ENCODE assay signal across 8 cellular contexts in the genomic region with DNA sequence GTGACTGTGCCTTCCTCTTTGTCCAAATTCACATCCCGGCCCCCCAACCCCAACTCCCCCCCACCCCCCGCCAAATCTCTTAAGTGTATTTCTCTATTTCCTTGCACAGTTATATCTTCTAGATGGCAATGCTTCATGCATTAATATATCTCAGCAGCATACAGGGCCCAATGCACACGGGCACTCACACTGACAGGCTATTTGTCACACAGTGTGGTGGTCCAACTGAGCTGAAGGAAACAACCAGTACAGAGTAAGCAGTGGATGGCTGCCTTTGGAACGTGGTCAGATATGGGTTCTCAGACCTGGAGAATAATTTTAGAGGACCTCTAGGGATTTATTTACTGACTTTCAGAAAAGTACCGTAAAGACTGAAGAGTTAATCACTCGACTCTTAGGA. TPM values are rescaled to one million over a fixed set of nuclear protein-coding genes. Genes with fewer than 3 reads are reported as not detected.
DNase-seq lines count a peak whose midpoint lies in the region; ATAC-seq and TF ChIP-seq lines count a peak whose summit lies in the region.

No MANE protein-coding gene starts in this region.

- H3K4me3 ChIP-seq in CD8-positive, alpha-beta T cell (ENCODE audit: low read depth, low read length) = peak overlapping the region; percentile 96
- peak overlapping the region; percentile 94 for H3K4me3 ChIP-seq in KMS-11 (IDR thresholded peaks at IDR 0.05; ENCODE audit: insufficient read depth, low read depth, low read length)
- H3K4me3 ChIP-seq in dorsolateral prefrontal cortex = peak overlapping the region; percentile 65 to 100 (median 93)
- peak overlapping the region; percentile 84 for H3K4me3 ChIP-seq in naive thymus-derived CD4-positive, alpha-beta T cell (ENCODE audit: low read length)

- H3K27me3 ChIP-seq in CD8-positive, alpha-beta T cell (ENCODE audit: insufficient read depth, low read length) = no peaks in the 10 kb centered on the region
- H3K27me3 ChIP-seq in KMS-11 (ENCODE audit: insufficient read depth, low read depth) (no peaks in the 10 kb centered on the region), dorsolateral prefrontal cortex (peaks cover 0 to 12% (median 0%) of the 10 kb centered on the region in 45 donors)
- H3K27me3 ChIP-seq in naive thymus-derived CD4-positive, alpha-beta T cell (ENCODE audit: control insufficient read depth in 2 of 2, insufficient read depth in 2 of 2, low read length in 2 of 2) = no peaks in the 10 kb centered on the region

- H2AFZ ChIP-seq in KMS-11 (ENCODE audit: low read depth) = peak overlapping the region; percentile 84; the same call in 1 of the 2 replicates

- no peaks in the 10 kb centered on the region for H3K27me3 Mint-ChIP-seq in CD8-positive, alpha-beta T cell (ENCODE audit: low read depth)
- H3K27me3 Mint-ChIP-seq in naive thymus-derived CD4-positive, alpha-beta T cell = no peaks in the 10 kb centered on the region

- no peaks in the 10 kb centered on the region; the same call in 1 of the 2 replicates for H4K20me1 ChIP-seq in KMS-11 (ENCODE audit: insufficient read depth)

- peak overlapping the region; percentile 70 for H3K27ac ChIP-seq in CD8-positive, alpha-beta T cell (ENCODE audit: low read depth, low read length)
- H3K27ac ChIP-seq in KMS-11 (no peak overlapping the region), dorsolateral prefrontal cortex (peak overlapping the region in 8 of 59 donors; percentile 39 to 85 (median 73))
- H3K27ac ChIP-seq in naive thymus-derived CD4-positive, alpha-beta T cell (ENCODE audit: low read depth, low read length) = peak overlapping the region; percentile 87

- peaks cover 23% of the 10 kb centered on the region for H3K79me2 ChIP-seq in KMS-11 (ENCODE audit: insufficient read depth, low read depth)

- H3K36me3 ChIP-seq in CD8-positive, alpha-beta T cell (ENCODE audit: insufficient read depth, low read length) = no peaks in the 10 kb centered on the region
- H3K36me3 ChIP-seq in KMS-11 (ENCODE audit: insufficient read depth) = no peaks in the 10 kb centered on the region
- peaks cover 0 to 4% (median 0%) of the 10 kb centered on the region in 3 experiments for H3K36me3 ChIP-seq in naive thymus-derived CD4-positive, alpha-beta T cell (ENCODE audit: control insufficient read depth in 2 of 3, insufficient read depth in 3 of 3, low read length in 3 of 3)

- peaks cover 20% of the 10 kb centered on the region for H3K36me3 Mint-ChIP-seq in CD8-positive, alpha-beta T cell
- H3K36me3 Mint-ChIP-seq in naive thymus-derived CD4-positive, alpha-beta T cell = peaks cover 0 to 17% (median 5%) of the 10 kb centered on the region in 5 donors

- no peak overlapping the region for H3K4me3 Mint-ChIP-seq in CD8-positive, alpha-beta T cell
- H3K4me3 Mint-ChIP-seq in naive thymus-derived CD4-positive, alpha-beta T cell = no peak overlapping the region

- no peaks in the 10 kb centered on the region for H3K9me3 ChIP-seq in CD8-positive, alpha-beta T cell (ENCODE audit: low read length)
- no peaks in the 10 kb centered on the region for H3K9me3 ChIP-seq in naive thymus-derived CD4-positive, alpha-beta T cell (ENCODE audit: control insufficient read depth in 2 of 3, low read length in 3 of 3)

- H3K4me1 Mint-ChIP-seq in CD8-positive, alpha-beta T cell (ENCODE audit: low read depth) = peaks cover 39% of the 10 kb centered on the region
- H3K4me1 Mint-ChIP-seq in naive thymus-derived CD4-positive, alpha-beta T cell = peaks cover 23 to 51% (median 47%) of the 10 kb centered on the region in 7 donors

- TF ChIP-seq CTCF in CD8-positive, alpha-beta T cell (IDR thresholded peaks at IDR 0.05) = no peak
- no peak for TF ChIP-seq CTCF in KMS-11 (conservative IDR thresholded peaks at IDR 0.05; ENCODE audit: low read depth, low read length)
- TF ChIP-seq CTCF in dorsolateral prefrontal cortex (IDR thresholded peaks at IDR 0.05 in 54 of 56, conservative IDR thresholded peaks at IDR 0.05 in 2 of 56; ENCODE audit: low read depth in 1 of 56, partially characterized antibody in 56 of 56) = no peak

- DNase-seq in CD8-positive, alpha-beta T cell = no peak
- DNase-seq in dorsolateral prefrontal cortex = no peak
- DNase-seq in naive thymus-derived CD4-positive, alpha-beta T cell = peak in 1 of 9 donors; percentile 2
- no peak for DNase-seq in GOT3 (lab: John Stamatoyannopoulos, UW)
- DNase-seq in activated CD4-positive, alpha-beta T cell treated with anti-CD3 and anti-CD28 coated beads for 4 hours = no peak
- no peak for DNase-seq in pons (ENCODE audit: low spot score)

- no peaks in the 10 kb centered on the region for H3K9me3 Mint-ChIP-seq in CD8-positive, alpha-beta T cell
- H3K9me3 Mint-ChIP-seq in naive thymus-derived CD4-positive, alpha-beta T cell = peaks cover 0 to 2% (median 0%) of the 10 kb centered on the region in 11 donors

- CTCF ChIA-PET in CD8-positive, alpha-beta T cell (lab: Charles Lee) = interaction anchor here (0.6 to 1.9 kb wide), 2 partner anchors 12 to 44 kb away, joined by 3 to 5 read pairs; no protein-coding TSS in a partner anchor
- CTCF ChIA-PET in naive thymus-derived CD4-positive, alpha-beta T cell (lab: Charles Lee) = interaction anchor here (1.1 kb wide), 1 partner anchor 12 kb away, joined by 3 read pairs; no protein-coding TSS in a partner anchor

- H3K27ac Mint-ChIP-seq in CD8-positive, alpha-beta T cell = no peak overlapping the region
- peak overlapping the region in 2 of 9 donors; percentile 89 to 91 for H3K27ac Mint-ChIP-seq in naive thymus-derived CD4-positive, alpha-beta T cell

- intact Hi-C loops in CD8-positive, alpha-beta T cell (cut with DNase I, micrococcal nuclease) = loop anchor here (5.0 to 10.0 kb wide), 8 partner anchors 457 to 1789 kb away; partner anchors contain the start of genes SRD5A3 (in 2 of the 2), AASDH (in 1 of the 2), CHIC2 (in 1 of the 2) and REST (in 1 of the 2)
- intact Hi-C loops in dorsolateral prefrontal cortex (cut with DNase I) = loop anchor here (10.0 kb wide), 3 partner anchors 309 to 509 kb away; partner anchors contain the start of genes CLOCK (in 1 of the 2), SRD5A3 (in 1 of the 2) and TMEM165 (in 1 of the 2)
- intact Hi-C loops in naive thymus-derived CD4-positive, alpha-beta T cell (cut with micrococcal nuclease) = loop anchor here (1.0 to 10.0 kb wide), 8 partner anchors 12 to 1792 kb away; partner anchors contain the start of genes NOA1 (in 2 of the 2), POLR2B (in 2 of the 2), AASDH (in 1 of the 2) and CHIC2 (in 1 of the 2)

- peak overlapping the region; percentile 71; the same call in 1 of the 2 replicates for H3K9ac ChIP-seq in KMS-11

- peak overlapping the region; percentile 88 for H3K4me2 ChIP-seq in KMS-11

- peaks cover 40% of the 10 kb centered on the region for H3K4me1 ChIP-seq in CD8-positive, alpha-beta T cell (ENCODE audit: insufficient read depth, low read length)
- H3K4me1 ChIP-seq in KMS-11 (ENCODE audit: low read depth, poor library complexity, severe bottlenecking) = peaks cover 12% of the 10 kb centered on the region
- peaks cover 26 to 31% of the 10 kb centered on the region in 2 donors for H3K4me1 ChIP-seq in naive thymus-derived CD4-positive, alpha-beta T cell (ENCODE audit: control insufficient read depth in 2 of 2, insufficient read depth in 2 of 2, low read length in 2 of 2)

- POLR2A ChIA-PET in CD8-positive, alpha-beta T cell (lab: Charles Lee) = interaction anchor here (1.9 kb wide), 1 partner anchor 94 kb away, joined by 6 read pairs; the partner anchor contains the start of gene CEP135
- POLR2A ChIA-PET in naive thymus-derived CD4-positive, alpha-beta T cell (lab: Charles Lee) = interaction anchor here (0.6 to 1.3 kb wide), 5 partner anchors 93 to 1055 kb away, joined by 3 to 8 read pairs (median 4); partner anchors contain the start of genes CEP135, PAICS and PPAT

- no peak for ATAC-seq in CD8-positive, alpha-beta T cell
- no peak for ATAC-seq in naive thymus-derived CD4-positive, alpha-beta T cell
- ATAC-seq in HG03039 (IDR thresholded peaks at IDR 0.05; ENCODE audit: unreplicated experiment) = no peak

RNA-seq across cellular contexts. Expression of gene EXOC1, which starts 0.7 kb away (rescaled TPM):
- total RNA-seq in CD8-positive, alpha-beta T cell = 10 to 100 TPM; 12.1 to 14.5 TPM
- 10 to 100 TPM; 22.0 to 65.5 (median 49.2) TPM for total RNA-seq in dorsolateral prefrontal cortex
- total RNA-seq in naive thymus-derived CD4-positive, alpha-beta T cell = 10 to 100 TPM; 20.3 to 46.7 (median 32.1) TPM
- 10 to 100 TPM; 11.6 to 17.6 TPM for polyA plus RNA-seq in naive thymus-derived CD4-positive, alpha-beta T cell

RNA-seq across cellular contexts. Expression of gene EXOC1L, which starts 34.5 kb away (rescaled TPM):
- total RNA-seq in CD8-positive, alpha-beta T cell = not detected
- total RNA-seq in dorsolateral prefrontal cortex = under 1 TPM in 3 of 120 experiments, not detected in 117; 0.47 to 0.61 (median 0.55) TPM
- total RNA-seq in naive thymus-derived CD4-positive, alpha-beta T cell = not detected
- polyA plus RNA-seq in naive thymus-derived CD4-positive, alpha-beta T cell = not detected
